Comparison of ENCODE assay signal across 13 cellular contexts in genomic region chr14:50008562-50009355, GRCh38.
DNase-seq lines count a peak whose midpoint lies in the region; ATAC-seq and TF ChIP-seq lines count a peak whose summit lies in the region.
"Had no signal": no experiment of that assay in that cellular context is flagged by ENCODE, and none has a peak within 500 bp of the region (broad histone marks: within the 10 kb centered on the region; RNA-seq: fewer than 3 reads in every experiment).

No MANE protein-coding gene starts in this region.

- peak overlapping the region; percentile 59; the same call in 1 of the 2 replicates for H2BK120ac ChIP-seq in IMR-90 (ENCODE audit: low read depth, low read length)

- H3K23ac ChIP-seq in IMR-90 (ENCODE audit: low read depth, low read length), result 0 out of 2 replicates have a peak overlapping the region, but pooled peaks have one; percentile 10

- intact Hi-C loops in IMR-90 (cut with micrococcal nuclease), result no loop called here

- peak overlapping the region; percentile 91 for H3K14ac ChIP-seq in IMR-90 (replicated peaks; ENCODE audit: low read depth, low read length)

- WGBS in IMR-90 (ENCODE audit: extremely low coverage in 2 of 2, insufficient read length in 1 of 2), 2 experiments, result no CpG with 5 or more reads among the region's 9 CpGs

- H3K79me1 ChIP-seq in IMR-90 (ENCODE audit: low read depth in 1 of 2, low read length in 2 of 2), result peaks cover 0 to 2% of the 10 kb centered on the region in 2 experiments; a peak in 1 of 4 replicates

- POLR2A ChIA-PET in IMR-90 (lab: Charles Lee; ENCODE audit: unreplicated experiment), result no interaction called here
- POLR2A ChIA-PET in activated naive CD8-positive, alpha-beta T cell treated with anti-CD3 and anti-CD28 coated beads, Interleukin-2, amount 10 ng/mL, durations not matched to agents 7 days and 5 days (lab: Charles Lee), result interaction anchor here (0.7 to 1.5 kb wide), 5 partner anchors 10 to 143 kb away, joined by 3 to 8 read pairs (median 3); no protein-coding TSS in a partner anchor

- H3K4me3 Mint-ChIP-seq in activated naive CD8-positive, alpha-beta T cell treated with anti-CD3 and anti-CD28 coated beads, Interleukin-2, amount 10 ng/mL, durations not matched to agents 7 days and 5 days, result no peak overlapping the region

- CTCF ChIA-PET in IMR-90 (lab: Yijun Ruan, JAX), result no interaction called here

- H3K36me3 Mint-ChIP-seq in activated naive CD8-positive, alpha-beta T cell treated with anti-CD3 and anti-CD28 coated beads, Interleukin-2, amount 10 ng/mL, durations not matched to agents 7 days and 5 days, result peaks cover 33% of the 10 kb centered on the region

- H3K27me3 Mint-ChIP-seq in activated naive CD8-positive, alpha-beta T cell treated with anti-CD3 and anti-CD28 coated beads, Interleukin-2, amount 10 ng/mL, durations not matched to agents 7 days and 5 days, result no peaks in the 10 kb centered on the region

- peak overlapping the region; percentile 84 for H4K5ac ChIP-seq in IMR-90 (ENCODE audit: low read depth, low read length)

- peak overlapping the region; percentile 54 for H4K91ac ChIP-seq in IMR-90 (ENCODE audit: insufficient read depth, low read depth, low read length)

- H3K4me2 ChIP-seq in DOHH2 (ENCODE audit: low read length) (peak overlapping the region; percentile 22; the same call in 1 of the 2 replicates), IMR-90 (ENCODE audit: low read depth, low read length) (no peak overlapping the region)

- H3K9me3 Mint-ChIP-seq in activated naive CD8-positive, alpha-beta T cell treated with anti-CD3 and anti-CD28 coated beads, Interleukin-2, amount 10 ng/mL, durations not matched to agents 7 days and 5 days, result no peaks in the 10 kb centered on the region

- in situ Hi-C loops in IMR-90 (cut with MboI; ENCODE audit: low sequenced_read_pairs), result no loop called here

- H3F3A ChIP-seq in DOHH2 (ENCODE audit: control insufficient read depth, insufficient read depth), result 0 out of 2 replicates have a peak, but pooled peaks cover 4% of the 10 kb centered on the region

- peaks cover 6% of the 10 kb centered on the region for H3K9me1 ChIP-seq in IMR-90 (ENCODE audit: insufficient read depth, low read length)

- H3K4me3 ChIP-seq in DOHH2 (ENCODE audit: low read length), result no peak overlapping the region
- H3K4me3 ChIP-seq in IMR-90 (ENCODE audit: insufficient read depth, low read depth, low read length), result no peak overlapping the region
- H3K4me3 ChIP-seq in SJCRH30, result no peak overlapping the region
- H3K4me3 ChIP-seq: adrenal gland, psoas muscle had no signal

- BruUV-seq in IMR-90 (replicated peaks; lab: Mats Ljungman, UMichigan), result no TSS peak

- H3K27ac ChIP-seq in DOHH2 (ENCODE audit: low read depth, low read length) (no peak overlapping the region), IMR-90 (ENCODE audit: insufficient read depth, low read length) (no peak overlapping the region), SJCRH30 (no peak overlapping the region)
- H3K27ac ChIP-seq: adrenal gland, psoas muscle, VCaP had no signal

- DNase-seq in IMR-90 (peak; percentile 69), left lobe of liver (ENCODE audit: low spot score) (no peak), SJCRH30 (no peak), Ammon's horn (ENCODE audit: low spot score) (no peak), DMS79 (lab: John Stamatoyannopoulos, UW) (no peak)
- no peak for DNase-seq in activated naive CD8-positive, alpha-beta T cell treated with anti-CD3 and anti-CD28 coated beads, Interleukin-2, amount 10 ng/mL, durations not matched to agents 7 days and 5 days
- DNase-seq in activated CD8-positive, alpha-beta memory T cell treated with anti-CD3 and anti-CD28 coated beads for 24 hours, result no peak
- DNase-seq: adrenal gland; kidney glomerular epithelial cell; psoas muscle; stimulated activated naive CD4-positive, alpha-beta T cell had no signal

- ATAC-seq in IMR-90 (ENCODE audit: low read depth) (peak; percentile 87), left lobe of liver (peak; percentile 25)
- ATAC-seq in activated naive CD8-positive, alpha-beta T cell treated with anti-CD3 and anti-CD28 coated beads, Interleukin-2, amount 10 ng/mL, durations not matched to agents 7 days and 5 days (ENCODE audit: low read depth), result no peak
- ATAC-seq: psoas muscle had no signal

- H3K79me2 ChIP-seq in DOHH2 (ENCODE audit: control insufficient read depth, low read length), result no peaks in the 10 kb centered on the region

- H3K4me1 ChIP-seq in DOHH2 (ENCODE audit: control insufficient read depth, low read length) (peaks cover 27% of the 10 kb centered on the region), IMR-90 (ENCODE audit: control insufficient read depth, insufficient read depth, low read length) (peaks cover 16% of the 10 kb centered on the region), SJCRH30 (no peaks in the 10 kb centered on the region)

- no peak overlapping the region for H3K56ac ChIP-seq in IMR-90 (ENCODE audit: extremely low read depth, insufficient read depth, low read length)

- TF ChIP-seq POLR2A in IMR-90 (IDR thresholded peaks at IDR 0.05; ENCODE audit: low read depth, low read length), result no peak

- dilution Hi-C loops in IMR-90 (cut with HindIII; ENCODE audit: low sequenced_read_pairs, unreplicated experiment), result no loop called here

- H4K20me1 ChIP-seq in DOHH2 (ENCODE audit: control insufficient read depth, insufficient read depth, low read depth, low read length) (no peaks in the 10 kb centered on the region), IMR-90 (ENCODE audit: insufficient read depth, low read length) (no peaks in the 10 kb centered on the region)

- H3K36me3 ChIP-seq in DOHH2 (ENCODE audit: control insufficient read depth, low read length), result no peaks in the 10 kb centered on the region
- no peaks in the 10 kb centered on the region for H3K36me3 ChIP-seq in IMR-90 (ENCODE audit: control insufficient read depth, insufficient read depth, low read length)
- no peaks in the 10 kb centered on the region for H3K36me3 ChIP-seq in SJCRH30
- H3K36me3 ChIP-seq: adrenal gland had no signal

- H3K4ac ChIP-seq in IMR-90 (ENCODE audit: low read depth, low read length), result peak overlapping the region; percentile 79

- H2AK9ac ChIP-seq in IMR-90 (replicated peaks; ENCODE audit: low read depth, low read length, poor library complexity), result no peak overlapping the region

- TF ChIP-seq RAD21 in IMR-90 (IDR thresholded peaks at IDR 0.05; ENCODE audit: low read length), result no peak

- H3K27ac Mint-ChIP-seq in activated naive CD8-positive, alpha-beta T cell treated with anti-CD3 and anti-CD28 coated beads, Interleukin-2, amount 10 ng/mL, durations not matched to agents 7 days and 5 days, result peak overlapping the region; percentile 46

- peaks cover 23% of the 10 kb centered on the region for H3K4me1 Mint-ChIP-seq in activated naive CD8-positive, alpha-beta T cell treated with anti-CD3 and anti-CD28 coated beads, Interleukin-2, amount 10 ng/mL, durations not matched to agents 7 days and 5 days

- H3K27me3 ChIP-seq in DOHH2 (ENCODE audit: control insufficient read depth, low read length), result no peaks in the 10 kb centered on the region
- H3K27me3 ChIP-seq in IMR-90 (ENCODE audit: control insufficient read depth, insufficient read depth, low read length), result no peaks in the 10 kb centered on the region
- no peaks in the 10 kb centered on the region for H3K27me3 ChIP-seq in SJCRH30
- H3K27me3 ChIP-seq: adrenal gland had no signal

- H3K9ac ChIP-seq in IMR-90 (ENCODE audit: low read depth, low read length), result no peak overlapping the region

- peak overlapping the region; percentile 11 to 79; a peak in 3 of 4 replicates for H4K8ac ChIP-seq in IMR-90 (ENCODE audit: low read depth in 2 of 2, low read length in 2 of 2)

- TF ChIP-seq CTCF in DOHH2 (IDR thresholded peaks at IDR 0.05; ENCODE audit: low read depth, low read length, poor library complexity, severe bottlenecking) (no peak), IMR-90 (conservative IDR thresholded peaks at IDR 0.05; ENCODE audit: low read depth, low read length) (no peak)

- peak overlapping the region; percentile 88 for H3K18ac ChIP-seq in IMR-90 (ENCODE audit: low read depth, low read length)

- peak overlapping the region; percentile 27; the same call in 1 of the 2 replicates for H2AK5ac ChIP-seq in IMR-90 (ENCODE audit: low read depth, low read length)

- H3K9me3 ChIP-seq in DOHH2 (ENCODE audit: control insufficient read depth, insufficient read depth, low read length) (no peaks in the 10 kb centered on the region), IMR-90 (ENCODE audit: control insufficient read depth, insufficient read depth, low read length) (no peaks in the 10 kb centered on the region), SJCRH30 (replicated peaks) (no peaks in the 10 kb centered on the region)
- H3K9me3 ChIP-seq: adrenal gland, psoas muscle had no signal

- peak overlapping the region; percentile 65 for H2AFZ ChIP-seq in IMR-90 (replicated peaks; ENCODE audit: low read length, poor library complexity)

- H2BK20ac ChIP-seq in IMR-90 (ENCODE audit: low read depth, low read length), result peak overlapping the region; percentile 64; the same call in 1 of the 2 replicates

- peak overlapping the region; percentile 39; the same call in 2 of the 3 replicates for H2BK15ac ChIP-seq in IMR-90 (ENCODE audit: low read depth, low read length)

- peak overlapping the region; percentile 5 for H2BK5ac ChIP-seq in IMR-90 (ENCODE audit: low read depth, low read length, poor library complexity, severe bottlenecking)

- no peaks in the 10 kb centered on the region for H3K9me2 ChIP-seq in DOHH2 (replicated peaks; ENCODE audit: control insufficient read depth, low read length)

TF ChIP-seq in IMR-90, 13 proteins besides CTCF, POLR2A, EP300 and RAD21:
- TF ChIP-seq CEBPB (IDR thresholded peaks at IDR 0.05; ENCODE audit: low read depth, low read length), result peak; percentile 70
- TF ChIP-seq BHLHE40 (IDR thresholded peaks at IDR 0.05; ENCODE audit: low read depth, low read length), result no peak
- TF ChIP-seq FOS (IDR thresholded peaks at IDR 0.05; ENCODE audit: low read depth, low read length), result peak; percentile 26; the same call in 1 of the 2 replicates
- TF ChIP-seq RFX5 (IDR thresholded peaks at IDR 0.05; ENCODE audit: low read depth, low read length), result no peak
